In the genomic region with DNA sequence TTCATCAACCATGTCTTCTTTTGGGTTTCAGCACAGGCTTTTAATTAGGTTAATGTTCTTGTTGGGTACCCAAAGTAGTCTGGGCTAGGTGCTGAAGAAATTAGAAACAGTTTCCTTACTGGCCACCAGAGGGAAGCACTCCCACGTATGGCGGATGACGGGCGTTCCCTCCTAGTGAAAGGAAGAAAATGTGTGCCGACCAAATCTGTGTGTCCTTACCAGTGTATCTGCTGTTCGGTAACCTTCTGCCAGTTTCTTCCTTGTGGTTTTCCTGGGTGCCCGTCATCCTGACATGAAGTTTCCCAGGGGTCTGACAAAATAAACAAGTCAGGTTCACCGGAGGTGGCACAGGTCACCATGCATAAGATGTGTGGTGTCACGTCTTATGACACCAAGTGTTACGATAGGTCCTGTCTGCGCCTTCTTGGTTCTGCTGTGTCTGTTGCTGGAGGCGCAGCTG, we compare ENCODE assay signal across 9 cellular contexts. TPM values are rescaled to one million over a fixed set of nuclear protein-coding genes. Genes with fewer than 3 reads are reported as not detected.
DNase-seq lines count a peak whose midpoint lies in the region; ATAC-seq and TF ChIP-seq lines count a peak whose summit lies in the region.
"Had no signal": no experiment of that assay in that cellular context is flagged by ENCODE, and none has a peak within 500 bp of the region (broad histone marks: within the 10 kb centered on the region; RNA-seq: fewer than 3 reads in every experiment).

No MANE protein-coding gene starts in this region.

- no peak overlapping the region for H3K9ac ChIP-seq in mesendoderm (ENCODE audit: low read length)

- no peaks in the 10 kb centered on the region for H3K27me3 ChIP-seq in dorsolateral prefrontal cortex
- no peaks in the 10 kb centered on the region for H3K27me3 ChIP-seq in mesendoderm (ENCODE audit: insufficient read depth, low read length, poor library complexity)

- no peak overlapping the region for H3K56ac ChIP-seq in mesendoderm (ENCODE audit: low read length)

- no peak overlapping the region for H3K4ac ChIP-seq in mesendoderm (ENCODE audit: low read depth, low read length)

- H3K79me1 ChIP-seq in mesendoderm (ENCODE audit: low read length): no peaks in the 10 kb centered on the region

- H3K18ac ChIP-seq in mesendoderm (ENCODE audit: low read length): no peak overlapping the region

- ATAC-seq in HG02759 (IDR thresholded peaks at IDR 0.05; ENCODE audit: unreplicated experiment) (peak; percentile 67), GM21367 (IDR thresholded peaks at IDR 0.05; ENCODE audit: unreplicated experiment) (no peak)

- no peaks in the 10 kb centered on the region for H3K79me2 ChIP-seq in mesendoderm (ENCODE audit: control insufficient read depth, insufficient read depth, low read length)

- peak overlapping the region in 4 of 59 donors; percentile 6 to 13 (median 12) for H3K4me3 ChIP-seq in dorsolateral prefrontal cortex
- no peak overlapping the region for H3K4me3 ChIP-seq in mesendoderm (ENCODE audit: low read length)

- DNase-seq in DMS114 treated with DMSO at 0.1 percent for 48 hours (lab: John Stamatoyannopoulos, UW; ENCODE audit: unreplicated experiment): peak; percentile 83
- peak; percentile 68 for DNase-seq in NCI-H69 (lab: John Stamatoyannopoulos, UW)
- peak; percentile 43 for DNase-seq in activated CD4-positive, alpha-beta T cell treated with anti-CD3 and anti-CD28 coated beads, Interleukin-2, amount 50 U/mL, for 4 hours
- DNase-seq in dorsolateral prefrontal cortex: peak in 6 of 10 donors; percentile 42 to 59 (median 45)
- peak; percentile 66 for DNase-seq in mesendoderm
- peak; percentile 66 for DNase-seq in stimulated activated CD8-positive, alpha-beta memory T cell treated with anti-CD3 and anti-CD28 coated beads, Interleukin-4, amount 100 ng/mL, for 48 hours

- H2BK15ac ChIP-seq in mesendoderm (replicated peaks; ENCODE audit: low read depth): no peak overlapping the region

- no CpG with 5 or more reads among the region's 12 CpGs for WGBS in mesendoderm (ENCODE audit: extremely low coverage, insufficient coverage, low lambda C conversion rate)

- no peak overlapping the region for H2BK5ac ChIP-seq in mesendoderm (ENCODE audit: low read length)

- no peak overlapping the region for H2AK5ac ChIP-seq in mesendoderm (ENCODE audit: low read length)

- no peak overlapping the region for H3K23ac ChIP-seq in mesendoderm (ENCODE audit: low read length)

- H3K4me2 ChIP-seq in mesendoderm (ENCODE audit: low read length): no peak overlapping the region

- TF ChIP-seq CTCF in dorsolateral prefrontal cortex (IDR thresholded peaks at IDR 0.05 in 54 of 56, conservative IDR thresholded peaks at IDR 0.05 in 2 of 56; ENCODE audit: low read depth in 1 of 56, partially characterized antibody in 56 of 56): peak; percentile 51 to 92 (median 79)

- intact Hi-C loops in dorsolateral prefrontal cortex (cut with DNase I): loop anchor here in 1 of 2 donors (5.0 kb wide), 1 partner anchor 149 kb away; no protein-coding TSS in a partner anchor

- no peak overlapping the region for H4K5ac ChIP-seq in mesendoderm (ENCODE audit: low read length)

- H2BK120ac ChIP-seq in mesendoderm (ENCODE audit: low read depth, low read length): no peak overlapping the region

- H4K8ac ChIP-seq in mesendoderm (ENCODE audit: low read depth, low read length): no peak overlapping the region

- no peaks in the 10 kb centered on the region for H3K4me1 ChIP-seq in mesendoderm (ENCODE audit: control insufficient read depth, low read depth, low read length)

- H3K36me3 ChIP-seq in mesendoderm (ENCODE audit: control insufficient read depth, insufficient read depth, low read length): no peaks in the 10 kb centered on the region

- no peak overlapping the region for H3K27ac ChIP-seq in dorsolateral prefrontal cortex
- H3K27ac ChIP-seq in mesendoderm (ENCODE audit: low read depth, low read length): no peak overlapping the region

RNA-seq across cellular contexts. Expression of a gene that starts 6.0 kb away (rescaled TPM):
- total RNA-seq in dorsolateral prefrontal cortex: 1 to 10 TPM in 19 of 120 experiments, under 1 TPM in 46, not detected in 55; 0.28 to 2.8 (median 0.82) TPM
- not detected for polyA plus RNA-seq in mesendoderm (2013, experiment 1 of 2)
- polyA plus RNA-seq in mesendoderm (2013, experiment 2 of 2): not detected
- total RNA-seq: T-helper 1 cell treated with Interleukin-12 subunit alpha and Interleukin-12 subunit beta and Interleukin-4 antibody, amounts not matched to agents 30 ng/mL and 1 ng/mL, for 36 hours had no signal

RNA-seq across cellular contexts. Expression of a gene that starts 45.0 kb away (rescaled TPM):
- total RNA-seq in dorsolateral prefrontal cortex: 10 to 100 TPM in 115 of 120 experiments, 1 to 10 TPM in 5; 9.0 to 18.2 (median 13.1) TPM
- 6.3 TPM for polyA plus RNA-seq in mesendoderm (2013, experiment 1 of 2)
- 6.8 TPM for polyA plus RNA-seq in mesendoderm (2013, experiment 2 of 2)
